ENCODE assay signal across 31 cellular contexts in genomic region chr4:65467280-65467679, GRCh38.
"Had no signal": no experiment of that assay in that cellular context is flagged by ENCODE, and none has a peak within 500 bp of the region (broad histone marks: within the 10 kb centered on the region; RNA-seq: fewer than 3 reads in every experiment).

No MANE protein-coding gene starts in this region.

- H3K27ac ChIP-seq: PC-9, WERI-Rb-1 had no signal

- H3K9me3 Mint-ChIP-seq: activated naive CD4-positive, alpha-beta T cell treated with anti-CD3 and anti-CD28 coated beads, Interleukin-2, amount 10 ng/mL, durations not matched to agents 7 days and 5 days; activated naive CD8-positive, alpha-beta T cell treated with anti-CD3 and anti-CD28 coated beads, Interleukin-2, amount 50 U/mL, for 24 hours had no signal

- H2AFZ ChIP-seq: PC-9 had no signal

- H3K4me3 ChIP-seq: K562, PC-9 had no signal

- H3K36me3 Mint-ChIP-seq: activated CD8-positive, alpha-beta memory T cell treated with anti-CD3 and anti-CD28 coated beads, Interleukin-2, amount 10 ng/mL, durations not matched to agents 7 days and 5 days; activated naive CD4-positive, alpha-beta T cell treated with anti-CD3 and anti-CD28 coated beads, Interleukin-2, amount 10 ng/mL, durations not matched to agents 7 days and 5 days; activated naive CD8-positive, alpha-beta T cell had no signal

- DNase-seq: activated CD4-positive, alpha-beta memory T cell treated with anti-CD3 and anti-CD28 coated beads, Interleukin-2, amount 10 ng/mL, durations not matched to agents 7 days and 5 days; activated CD4-positive, alpha-beta T cell treated with anti-CD3 and anti-CD28 coated beads for 1 hour; activated CD4-positive, alpha-beta T cell treated with anti-CD3 and anti-CD28 coated beads for 48 hours; activated CD4-positive, CD25-positive, alpha-beta regulatory T cell; activated CD8-positive, alpha-beta memory T cell treated with anti-CD3 and anti-CD28 coated beads for 24 hours; activated CD8-positive, alpha-beta memory T cell treated with anti-CD3 and anti-CD28 coated beads, Interleukin-2, amount 10 ng/mL, durations not matched to agents 7 days and 5 days; activated CD8-positive, alpha-beta memory T cell treated with anti-CD3 and anti-CD28 coated beads, Interleukin-2, amount 50 U/mL, for 48 hours; activated effector memory CD4-positive, alpha-beta T cell treated with Interleukin-2 at 50 U/mL for 16 hours; activated naive CD4-positive, alpha-beta T cell treated with anti-CD3 and anti-CD28 coated beads, Interleukin-2, amount 10 ng/mL, durations not matched to agents 7 days and 5 days; activated naive CD8-positive, alpha-beta T cell treated with anti-CD3 and anti-CD28 coated beads, Interleukin-2, amount 50 U/mL, for 24 hours; activated T-cell treated with anti-CD3 and anti-CD28 coated beads, Interleukin-2, amount 50 U/mL, for 48 hours; anterior cingulate cortex; central memory CD4-positive, alpha-beta T cell; NCI-H146; NCI-H187; NCI-H2029 treated with DMSO at 0.1 percent for 48 hours; NCI-H2107; NCI-H226; NCI-H446 treated with DMSO at 0.1 percent for 48 hours; NCI-H524 treated with DMSO at 0.1 percent for 48 hours; PC-9; Right ventricle myocardium superior; SW 1271; T-helper 1 cell; T-helper 2 cell; T-helper 9 cell; WERI-Rb-1 had no signal

- H3K36me3 ChIP-seq: WERI-Rb-1 had no signal

- H3K4me1 Mint-ChIP-seq: activated CD4-positive, alpha-beta memory T cell treated with anti-CD3 and anti-CD28 coated beads, Interleukin-2, amount 10 ng/mL, durations not matched to agents 7 days and 5 days; activated CD8-positive, alpha-beta memory T cell treated with anti-CD3 and anti-CD28 coated beads, Interleukin-2, amount 10 ng/mL, durations not matched to agents 7 days and 5 days; activated naive CD4-positive, alpha-beta T cell treated with anti-CD3 and anti-CD28 coated beads, Interleukin-2, amount 10 ng/mL, durations not matched to agents 7 days and 5 days; activated naive CD8-positive, alpha-beta T cell treated with anti-CD3 and anti-CD28 coated beads, Interleukin-2, amount 50 U/mL, for 24 hours; brain had no signal

- FAIRE-seq: K562, RCC 7860 had no signal

- H3K4me3 Mint-ChIP-seq: activated CD4-positive, alpha-beta memory T cell treated with anti-CD3 and anti-CD28 coated beads, Interleukin-2, amount 10 ng/mL, durations not matched to agents 7 days and 5 days; activated CD8-positive, alpha-beta memory T cell treated with anti-CD3 and anti-CD28 coated beads, Interleukin-2, amount 10 ng/mL, durations not matched to agents 7 days and 5 days; activated naive CD4-positive, alpha-beta T cell treated with anti-CD3 and anti-CD28 coated beads, Interleukin-2, amount 10 ng/mL, durations not matched to agents 7 days and 5 days; activated naive CD8-positive, alpha-beta T cell; activated naive CD8-positive, alpha-beta T cell treated with anti-CD3 and anti-CD28 coated beads, Interleukin-2, amount 50 U/mL, for 24 hours; brain had no signal

- H3K27me3 Mint-ChIP-seq: activated CD4-positive, alpha-beta memory T cell treated with anti-CD3 and anti-CD28 coated beads, Interleukin-2, amount 10 ng/mL, durations not matched to agents 7 days and 5 days; activated CD8-positive, alpha-beta memory T cell treated with anti-CD3 and anti-CD28 coated beads, Interleukin-2, amount 10 ng/mL, durations not matched to agents 7 days and 5 days; activated naive CD8-positive, alpha-beta T cell; activated naive CD8-positive, alpha-beta T cell treated with anti-CD3 and anti-CD28 coated beads, Interleukin-2, amount 50 U/mL, for 24 hours; brain had no signal

- ATAC-seq: activated CD8-positive, alpha-beta memory T cell treated with anti-CD3 and anti-CD28 coated beads, Interleukin-2, amount 10 ng/mL, durations not matched to agents 7 days and 5 days; activated naive CD8-positive, alpha-beta T cell treated with anti-CD3 and anti-CD28 coated beads, Interleukin-2, amount 50 U/mL, for 24 hours; K562 had no signal

- H3K4me2 ChIP-seq: PC-9 had no signal

- H3K27ac Mint-ChIP-seq: activated CD4-positive, alpha-beta memory T cell treated with anti-CD3 and anti-CD28 coated beads, Interleukin-2, amount 10 ng/mL, durations not matched to agents 7 days and 5 days; activated CD8-positive, alpha-beta memory T cell treated with anti-CD3 and anti-CD28 coated beads, Interleukin-2, amount 10 ng/mL, durations not matched to agents 7 days and 5 days; activated naive CD4-positive, alpha-beta T cell treated with anti-CD3 and anti-CD28 coated beads, Interleukin-2, amount 10 ng/mL, durations not matched to agents 7 days and 5 days; activated naive CD8-positive, alpha-beta T cell; activated naive CD8-positive, alpha-beta T cell treated with anti-CD3 and anti-CD28 coated beads, Interleukin-2, amount 50 U/mL, for 24 hours; brain had no signal
